16 cellular contexts compared by ENCODE assay signal in genomic region chr17:61454095-61454931, GRCh38. TPM values are rescaled to one million over a fixed set of nuclear protein-coding genes. Genes with fewer than 3 reads are reported as not detected.
A peak's percentile ranks its signal among the peaks of the same experiment; 100 is the strongest.
DNase-seq lines count a peak whose midpoint lies in the region; ATAC-seq, FAIRE-seq and TF ChIP-seq lines count a peak whose summit lies in the region.
"Had no signal": no experiment of that assay in that cellular context is flagged by ENCODE, and none has a peak within 500 bp of the region (broad histone marks: within the 10 kb centered on the region; RNA-seq: fewer than 3 reads in every experiment).

No MANE protein-coding gene starts in this region.

- intact Hi-C loops in mammary epithelial cell (cut with micrococcal nuclease) (no loop called here), MCF 10A (cut with micrococcal nuclease) (no loop called here), GM12878 (cut with micrococcal nuclease; ENCODE audit: unreplicated experiment) (no loop called here)

- H3K27ac ChIP-seq in mammary epithelial cell (ENCODE audit: insufficient read depth, low read depth, low read length) (no peak overlapping the region), GM12878 (ENCODE audit: control insufficient read depth, insufficient read depth) (no peak overlapping the region), mesodermal cell (ENCODE audit: low read depth, low read length, severe bottlenecking) (no peak overlapping the region), subcutaneous abdominal adipose tissue (ENCODE audit: low read depth, low read length) (no peak overlapping the region)
- H3K27ac ChIP-seq: body of pancreas, tibial artery had no signal

- TF ChIP-seq EP300 in GM12878 (IDR thresholded peaks at IDR 0.05; ENCODE audit: borderline replicate concordance in 1 of 2, control insufficient read depth in 1 of 2, low read depth in 2 of 2, low read length in 2 of 2): no peak

- no peaks in the 10 kb centered on the region for H3K79me2 ChIP-seq in mammary epithelial cell (ENCODE audit: insufficient read depth, low read length)
- no peaks in the 10 kb centered on the region for H3K79me2 ChIP-seq in GM12878 (ENCODE audit: control insufficient read depth, insufficient read depth, low read length)

- H3K4me1 ChIP-seq in mammary epithelial cell (ENCODE audit: insufficient read depth, low read length) (peaks cover 4% of the 10 kb centered on the region), GM12878 (ENCODE audit: control insufficient read depth, insufficient read depth, low read length) (no peaks in the 10 kb centered on the region), mesodermal cell (ENCODE audit: control insufficient read depth, insufficient read depth, low read length, poor library complexity, severe bottlenecking) (peaks cover 26% of the 10 kb centered on the region), subcutaneous abdominal adipose tissue (ENCODE audit: control insufficient read depth in 5 of 5, insufficient read depth in 5 of 5, low read length in 5 of 5) (peaks cover 0 to 37% (median 28%) of the 10 kb centered on the region in 5 donors), HAP-1 (no peaks in the 10 kb centered on the region)

- H3K27me3 ChIP-seq in mammary epithelial cell (ENCODE audit: insufficient read depth, low read length) (peaks cover 42% of the 10 kb centered on the region), GM12878 (replicated peaks in 1 of 2; ENCODE audit: control insufficient read depth in 2 of 2, insufficient read depth in 2 of 2, low read length in 1 of 2) (peaks cover 35 to 51% of the 10 kb centered on the region in 2 experiments), subcutaneous abdominal adipose tissue (ENCODE audit: control insufficient read depth in 5 of 5, insufficient read depth in 4 of 5, low read length in 5 of 5) (peaks cover 22 to 65% (median 49%) of the 10 kb centered on the region in 5 donors), HAP-1 (ENCODE audit: low read depth) (no peaks in the 10 kb centered on the region)

- H2AFZ ChIP-seq in mammary epithelial cell (ENCODE audit: low read depth, low read length) (peak overlapping the region; percentile 23), GM12878 (ENCODE audit: control insufficient read depth, low read depth, low read length) (no peak overlapping the region)

- RAD21 ChIA-PET in GM12878 (lab: Charles Lee; ENCODE audit: unreplicated experiment): no interaction called here

- TF ChIP-seq CTCF in mammary epithelial cell (conservative IDR thresholded peaks at IDR 0.05 in 1 of 2, IDR thresholded peaks at IDR 0.05 in 1 of 2; ENCODE audit: extremely low read depth in 1 of 2, insufficient read depth in 1 of 2, low read depth in 1 of 2, low read length in 2 of 2) (no peak), MCF 10A (IDR thresholded peaks at IDR 0.05; ENCODE audit: unreplicated experiment) (no peak), GM12878 (IDR thresholded peaks at IDR 0.05 in 2 of 3, conservative IDR thresholded peaks at IDR 0.05 in 1 of 3; ENCODE audit: control insufficient read depth in 2 of 3, extremely low read depth in 1 of 3, insufficient read depth in 1 of 3, low read depth in 3 of 3, low read length in 3 of 3) (no peak)

- H3K4me3 ChIP-seq in mammary epithelial cell (replicated peaks in 1 of 3; ENCODE audit: insufficient read depth in 1 of 3, low read depth in 2 of 3, low read length in 3 of 3) (no peak overlapping the region), GM12878 (no peak overlapping the region), mesodermal cell (ENCODE audit: extremely low read depth, insufficient read depth, low read length, poor library complexity, severe bottlenecking) (peak overlapping the region; percentile 8), subcutaneous abdominal adipose tissue (ENCODE audit: low read depth in 1 of 5, low read length in 5 of 5) (peak overlapping the region in 4 of 5 donors; percentile 24 to 32 (median 31)), HAP-1 (no peak overlapping the region)
- H3K4me3 ChIP-seq: body of pancreas, K562 had no signal

- 43% methylated on average over 11 of the region's 68 CpGs for WGBS in mammary epithelial cell (ENCODE audit: low coverage, missing lambda C conversion rate)
- 54% methylated on average over 36 of the region's 68 CpGs for WGBS in GM12878 (ENCODE audit: insufficient coverage, insufficient replicate concordance, low lambda C conversion rate, missing lambda C conversion rate)
- WGBS in mesodermal cell (ENCODE audit: insufficient coverage in 2 of 2), 2 experiments: 1 to 2% methylated on average over 50 to 54 of the region's 68 CpGs

- POLR2A ChIA-PET in MCF 10A (lab: Yijun Ruan, JAX) (no interaction called here), GM12878 (lab: Charles Lee) (no interaction called here)

- dilution Hi-C loops in mammary epithelial cell (cut with HindIII; ENCODE audit: low sequenced_read_pairs): no loop called here

- peaks cover 12% of the 10 kb centered on the region for H3K9me3 Mint-ChIP-seq in MCF 10A (ENCODE audit: unreplicated experiment)

- no peak for ATAC-seq in GM12878
- ATAC-seq: body of pancreas, K562 had no signal

- BruUV-seq in mammary epithelial cell (replicated peaks; lab: Mats Ljungman, UMichigan) (no TSS peak), MCF 10A (replicated peaks; lab: Mats Ljungman, UMichigan) (no TSS peak), GM12878 (replicated peaks; lab: Mats Ljungman, UMichigan) (no TSS peak)

- CTCF ChIA-PET in mammary epithelial cell (lab: Charles Lee; ENCODE audit: low non-redundant PET): no interaction called here
- CTCF ChIA-PET in MCF 10A (lab: Yijun Ruan, JAX): interaction anchor here (0.6 kb wide), 1 partner anchor 391 kb away, joined by 3 read pairs; no protein-coding TSS in a partner anchor
- CTCF ChIA-PET in GM12878 (lab: Yijun Ruan, JAX): no interaction called here

- H3K4me2 ChIP-seq in mammary epithelial cell (ENCODE audit: insufficient read depth, low read depth, low read length): no peak overlapping the region
- no peak overlapping the region for H3K4me2 ChIP-seq in GM12878 (ENCODE audit: control insufficient read depth, insufficient read depth)

- no peak for FAIRE-seq in GM12878 (lab: Jason Lieb, UNC)

- no peak for TF ChIP-seq RAD21 in GM12878 (IDR thresholded peaks at IDR 0.05; ENCODE audit: insufficient read depth, low read depth, low read length)

- H3K4me3 Mint-ChIP-seq in MCF 10A (ENCODE audit: unreplicated experiment): no peak overlapping the region

- H3K27ac Mint-ChIP-seq in MCF 10A (ENCODE audit: low read depth, unreplicated experiment): no peak overlapping the region

- H3K36me3 Mint-ChIP-seq in MCF 10A (ENCODE audit: insufficient read depth, unreplicated experiment): no peaks in the 10 kb centered on the region

- SMC1A ChIA-PET in GM12878 (lab: Charles Lee; ENCODE audit: uncharacterized antibody, unreplicated experiment): no interaction called here

- DNase-seq in mammary epithelial cell: no peak
- no peak for DNase-seq in MCF 10A (ENCODE audit: unreplicated experiment)
- DNase-seq in GM12878 (ENCODE audit: low read depth, low spot score): no peak
- DNase-seq in hypothalamus (lab: John Stamatoyannopoulos, UW): no peak
- no peak for DNase-seq in G401 (ENCODE audit: low spot score)
- DNase-seq in HAP-1 (ENCODE audit: low spot score in 2 of 2): no peak
- DNase-seq: body of pancreas, GF-D8, tibial artery had no signal

- H3K4me1 Mint-ChIP-seq in MCF 10A (ENCODE audit: insufficient read depth, unreplicated experiment): no peaks in the 10 kb centered on the region

- TF ChIP-seq POLR2A in GM12878 (IDR thresholded peaks at IDR 0.05; ENCODE audit: low read depth, low read length): no peak

- no peaks in the 10 kb centered on the region for H3K36me3 ChIP-seq in mammary epithelial cell (ENCODE audit: insufficient read depth, low read length)
- H3K36me3 ChIP-seq in GM12878 (ENCODE audit: control insufficient read depth in 2 of 2, insufficient read depth in 2 of 2, low read length in 1 of 2): no peaks in the 10 kb centered on the region
- H3K36me3 ChIP-seq in mesodermal cell (ENCODE audit: control insufficient read depth, insufficient read depth, low read length): no peaks in the 10 kb centered on the region
- H3K36me3 ChIP-seq in subcutaneous abdominal adipose tissue (ENCODE audit: control insufficient read depth in 5 of 5, insufficient read depth in 5 of 5, low read length in 5 of 5): no peaks in the 10 kb centered on the region
- H3K36me3 ChIP-seq in HAP-1 (replicated peaks): no peaks in the 10 kb centered on the region
- H3K36me3 ChIP-seq: tibial artery had no signal

- in situ Hi-C loops in mammary epithelial cell (cut with MboI; ENCODE audit: low sequenced_read_pairs in 2 of 2) (no loop called here), GM12878 (cut with MboI) (no loop called here), G401 (cut with HindIII; ENCODE audit: low sequenced_read_pairs) (no loop called here), HAP-1 (cut with MboI; ENCODE audit: low sequenced_read_pairs) (no loop called here)

- H3K9ac ChIP-seq in mammary epithelial cell (ENCODE audit: insufficient read depth, low read length) (no peak overlapping the region), GM12878 (ENCODE audit: control insufficient read depth, insufficient read depth, low read length) (no peak overlapping the region), subcutaneous abdominal adipose tissue (ENCODE audit: low read length in 5 of 5) (no peak overlapping the region)

- no peaks in the 10 kb centered on the region for H4K20me1 ChIP-seq in mammary epithelial cell (ENCODE audit: insufficient read depth, low read length)
- H4K20me1 ChIP-seq in GM12878 (ENCODE audit: control insufficient read depth, insufficient read depth): no peaks in the 10 kb centered on the region

- H3K9me3 ChIP-seq in mammary epithelial cell (replicated peaks; ENCODE audit: insufficient read depth, low read length) (peaks cover 6% of the 10 kb centered on the region), GM12878 (replicated peaks; ENCODE audit: control insufficient read depth, insufficient read depth, low read length) (no peaks in the 10 kb centered on the region), mesodermal cell (ENCODE audit: control insufficient read depth, low read length) (no peaks in the 10 kb centered on the region), subcutaneous abdominal adipose tissue (ENCODE audit: control insufficient read depth in 5 of 5, low read length in 5 of 5) (no peaks in the 10 kb centered on the region), HAP-1 (no peaks in the 10 kb centered on the region)
- H3K9me3 ChIP-seq: body of pancreas, tibial artery had no signal

- H3K27me3 Mint-ChIP-seq in MCF 10A (ENCODE audit: insufficient read depth, unreplicated experiment): no peaks in the 10 kb centered on the region

RNA-seq across cellular contexts. Expression of gene TBX4, which starts 2.1 kb away (rescaled TPM):
- total RNA-seq in mammary epithelial cell (under 1 TPM in 1 of 2 donors, not detected in 1; 0.33 TPM), MCF 10A (2022) (not detected in 2 replicates), GM12878 (2014; rRNA removed) (not detected in 2 replicates), GM12878 (2014; rRNA removed; fragmentation: Illumina TruSeq; extraction: Trizol) (not detected in 2 replicates), GM12878 (2021) (not detected in 2 replicates)
- polyA plus RNA-seq in mammary epithelial cell (0.03 TPM), GM12878 (2011; rRNA removed) (not detected in 2 replicates), GM12878 (2014; fragmentation: Illumina TruSeq; extraction: Trizol) (0.01 TPM in 1 of 2 replicates, not detected in the other), GM12878 (2014; fragmentation: Nextera tagmentation; extraction: Ambion mirVana) (not detected), GM12878 (2014; rRNA removed) (not detected in 2 replicates), GM12878 (2016; fragmentation: Nextera tagmentation; extraction: Ambion mirVana) (not detected)
- polyA minus RNA-seq in mammary epithelial cell: not detected
- total RNA-seq in GM12878 (2013; cell fraction: nucleolus; rRNA removed): not detected in 2 replicates
- not detected for polyA plus RNA-seq in GM12878 (2011; ENCODE audit: low read depth)
- 0.03 TPM in 1 of 2 replicates, not detected in the other for polyA plus RNA-seq in GM12878 (2011; cell fraction: cytosol; rRNA removed)
- 0.06 TPM in 1 of 2 replicates, not detected in the other for polyA plus RNA-seq in GM12878 (2011; cell fraction: nucleus; rRNA removed)
- polyA plus RNA-seq in GM12878 (2012): 0.07 TPM in 1 of 2 replicates, not detected in the other
- 0.15 TPM in 1 of 2 replicates, not detected in the other for polyA minus RNA-seq in GM12878 (2011; rRNA and poly(A)+ RNA removed)
- polyA minus RNA-seq in GM12878 (2011; cell fraction: cytosol; rRNA and poly(A)+ RNA removed): not detected in 2 replicates
- polyA minus RNA-seq in GM12878 (2011; cell fraction: nucleus; rRNA and poly(A)+ RNA removed): not detected in 2 replicates
- 4.6 TPM for polyA plus RNA-seq in mesodermal cell (2013, experiment 1 of 2)
- 6.8 TPM for polyA plus RNA-seq in mesodermal cell (2013, experiment 2 of 2)
- total RNA-seq in G401 (2014; rRNA removed; shearing (Covaris generic)): 0.64 and 1.2 TPM in 2 replicates
- total RNA-seq: body of pancreas; H4; K562; OCI-LY7; pulmonary artery endothelial cell; T-helper 1 cell treated with Interleukin-12 subunit alpha and Interleukin-12 subunit beta and Interleukin-4 antibody, amounts not matched to agents 30 ng/mL and 1 ng/mL, for 36 hours had no signal
- polyA plus RNA-seq: K562 had no signal

RNA-seq across cellular contexts. Expression of gene TBX2, which starts 54.7 kb away (rescaled TPM):
- total RNA-seq in mammary epithelial cell (1 to 10 TPM; 1.5 to 4.8 TPM), MCF 10A (2022) (1.5 and 4.3 TPM in 2 replicates), GM12878 (2014; rRNA removed) (not detected in 2 replicates), GM12878 (2014; rRNA removed; fragmentation: Illumina TruSeq; extraction: Trizol) (not detected in 2 replicates), GM12878 (2021) (0.11 and 0.13 TPM in 2 replicates)
- polyA plus RNA-seq in mammary epithelial cell (not detected), GM12878 (2011; rRNA removed) (not detected in 2 replicates), GM12878 (2014; fragmentation: Illumina TruSeq; extraction: Trizol) (not detected in 2 replicates), GM12878 (2014; fragmentation: Nextera tagmentation; extraction: Ambion mirVana) (not detected), GM12878 (2014; rRNA removed) (not detected in 2 replicates), GM12878 (2016; fragmentation: Nextera tagmentation; extraction: Ambion mirVana) (not detected)
- polyA minus RNA-seq in mammary epithelial cell: not detected
- not detected in 2 replicates for total RNA-seq in GM12878 (2013; cell fraction: nucleolus; rRNA removed)
- not detected for polyA plus RNA-seq in GM12878 (2011; ENCODE audit: low read depth)
- not detected in 2 replicates for polyA plus RNA-seq in GM12878 (2011; cell fraction: cytosol; rRNA removed)
- polyA plus RNA-seq in GM12878 (2011; cell fraction: nucleus; rRNA removed): not detected in 2 replicates
- polyA plus RNA-seq in GM12878 (2012): not detected in 2 replicates
- polyA minus RNA-seq in GM12878 (2011; rRNA and poly(A)+ RNA removed): not detected in 2 replicates
- polyA minus RNA-seq in GM12878 (2011; cell fraction: cytosol; rRNA and poly(A)+ RNA removed): not detected in 2 replicates
- polyA minus RNA-seq in GM12878 (2011; cell fraction: nucleus; rRNA and poly(A)+ RNA removed): not detected in 2 replicates
- 15.1 TPM for polyA plus RNA-seq in mesodermal cell (2013, experiment 1 of 2)
- 11.4 TPM for polyA plus RNA-seq in mesodermal cell (2013, experiment 2 of 2)
- total RNA-seq in G401 (2014; rRNA removed; shearing (Covaris generic)): 6.2 and 11.4 TPM in 2 replicates
- total RNA-seq: OCI-LY7; pulmonary artery endothelial cell; T-helper 1 cell treated with Interleukin-12 subunit alpha and Interleukin-12 subunit beta and Interleukin-4 antibody, amounts not matched to agents 30 ng/mL and 1 ng/mL, for 36 hours had no signal
- polyA plus RNA-seq: K562 had no signal

Comparison
In these comparisons a context has a peak if more than half of its experiments do, and no peak if none do; other contexts are left out.
1. H3K4me3 ChIP-seq: peak in mesodermal cell (single experiment) and subcutaneous abdominal adipose tissue (4 of 5); none in mammary epithelial cell (0 of 3), GM12878 (single experiment) and HAP-1 (single experiment).